In the genomic region with DNA sequence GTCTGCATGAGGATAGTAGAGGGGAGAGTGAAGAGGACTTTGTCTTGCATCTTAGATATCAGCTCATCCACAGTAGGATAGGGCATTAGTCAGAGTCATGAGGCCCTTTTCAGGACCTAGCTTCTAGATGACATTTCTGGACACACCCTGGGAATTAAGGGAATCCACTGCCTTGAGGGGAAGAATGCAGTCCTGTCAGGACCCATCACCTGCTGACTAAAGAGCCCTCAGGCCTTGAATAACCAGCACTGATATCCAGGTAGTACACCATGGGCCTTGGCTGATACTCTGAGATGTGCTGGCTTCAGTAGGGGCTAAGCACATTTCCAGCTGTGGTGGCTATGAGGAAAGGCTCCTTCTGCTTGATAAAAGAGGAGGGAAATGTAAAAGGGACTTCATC, we compare ENCODE assay signal across 26 cellular contexts.
DNase-seq lines count a peak whose midpoint lies in the region; ATAC-seq, FAIRE-seq and TF ChIP-seq lines count a peak whose summit lies in the region.
"Had no signal": no experiment of that assay in that cellular context is flagged by ENCODE, and none has a peak within 500 bp of the region (broad histone marks: within the 10 kb centered on the region; RNA-seq: fewer than 3 reads in every experiment).

No MANE protein-coding gene starts in this region.

- no peak overlapping the region for H2AFZ ChIP-seq in mammary epithelial cell (ENCODE audit: low read depth, low read length)

- no peaks in the 10 kb centered on the region for H4K20me1 ChIP-seq in mammary epithelial cell (ENCODE audit: insufficient read depth, low read length)
- H4K20me1 ChIP-seq: BLaER1 had no signal

- TF ChIP-seq CTCF in A549 (IDR thresholded peaks at IDR 0.05) (no peak), mammary epithelial cell (conservative IDR thresholded peaks at IDR 0.05 in 1 of 2, IDR thresholded peaks at IDR 0.05 in 1 of 2; ENCODE audit: extremely low read depth in 1 of 2, insufficient read depth in 1 of 2, low read depth in 1 of 2, low read length in 2 of 2) (no peak), epithelial cell of esophagus (IDR thresholded peaks at IDR 0.05; ENCODE audit: insufficient read depth, low read depth, low read length, missing control alignments) (no peak)

- no peak for TF ChIP-seq POLR2A in A549 (IDR thresholded peaks at IDR 0.05; ENCODE audit: low read length)

- DNase-seq in A549 (ENCODE audit: low read depth in 1 of 2, low spot score in 1 of 2) (no peak), mammary epithelial cell (peak; percentile 1), epithelial cell of esophagus (ENCODE audit: low read depth) (peak; percentile 21), foreskin melanocyte (no peak), NCI-H1436 (lab: John Stamatoyannopoulos, UW) (no peak)
- DNase-seq: 8988T; BE2C; C1 segment of cervical spinal cord; CD4-positive, alpha-beta memory T cell; CD4-positive, CD25-positive, alpha-beta regulatory T cell; CD8-positive, alpha-beta memory T cell; COR-L47; DMS 273 treated with DMSO at 0.1 percent for 48 hours; DMS153; DMS53; DMS79; DND-41; EL; GDM1 had no signal

- dilution Hi-C loops in mammary epithelial cell (cut with HindIII; ENCODE audit: low sequenced_read_pairs), result no loop called here

- H3K27ac ChIP-seq in A549 (no peak overlapping the region), mammary epithelial cell (ENCODE audit: insufficient read depth, low read depth, low read length) (no peak overlapping the region)
- H3K27ac ChIP-seq: BLaER1 had no signal

- no peaks in the 10 kb centered on the region for H3K4me1 ChIP-seq in A549
- no peaks in the 10 kb centered on the region for H3K4me1 ChIP-seq in mammary epithelial cell (ENCODE audit: insufficient read depth, low read length)
- H3K4me1 ChIP-seq: BE2C, BLaER1 had no signal

- POLR2A ChIA-PET in A549 (lab: Yijun Ruan, JAX), result no interaction called here

- BruUV-seq in mammary epithelial cell (replicated peaks; lab: Mats Ljungman, UMichigan), result no TSS peak

- ATAC-seq in A549, result no peak
- ATAC-seq in GM18870 (IDR thresholded peaks at IDR 0.05; ENCODE audit: unreplicated experiment), result no peak
- ATAC-seq: GM12878 had no signal

- H3K27me3 ChIP-seq in mammary epithelial cell (ENCODE audit: insufficient read depth, low read length), result no peaks in the 10 kb centered on the region
- H3K27me3 ChIP-seq: BE2C had no signal

- H3K9me3 ChIP-seq in A549 (no peaks in the 10 kb centered on the region), mammary epithelial cell (replicated peaks; ENCODE audit: insufficient read depth, low read length) (peaks cover 3% of the 10 kb centered on the region)
- H3K9me3 ChIP-seq: BE2C, BLaER1 had no signal

- TF ChIP-seq RAD21 in A549 (conservative IDR thresholded peaks at IDR 0.05 in 1 of 2, IDR thresholded peaks at IDR 0.05 in 1 of 2), result no peak

- no peaks in the 10 kb centered on the region for H3K79me2 ChIP-seq in mammary epithelial cell (ENCODE audit: insufficient read depth, low read length)

- intact Hi-C loops in mammary epithelial cell (cut with micrococcal nuclease), result no loop called here

- H3K4me3 ChIP-seq in A549 (no peak overlapping the region), mammary epithelial cell (replicated peaks in 1 of 3; ENCODE audit: insufficient read depth in 1 of 3, low read depth in 2 of 3, low read length in 3 of 3) (no peak overlapping the region), epithelial cell of esophagus (ENCODE audit: low read length) (no peak overlapping the region)
- H3K4me3 ChIP-seq: BLaER1, GM12878 had no signal

- CTCF ChIA-PET in A549 (lab: Yijun Ruan, JAX), result no interaction called here
- CTCF ChIA-PET in mammary epithelial cell (lab: Charles Lee; ENCODE audit: low non-redundant PET), result no interaction called here

- in situ Hi-C loops in mammary epithelial cell (cut with MboI; ENCODE audit: low sequenced_read_pairs in 2 of 2), result no loop called here

- TF ChIP-seq EP300 in A549 (IDR thresholded peaks at IDR 0.05), result no peak

- H3K9ac ChIP-seq in mammary epithelial cell (ENCODE audit: insufficient read depth, low read length), result no peak overlapping the region
- H3K9ac ChIP-seq: BLaER1 had no signal

- no peaks in the 10 kb centered on the region for H3K36me3 ChIP-seq in mammary epithelial cell (ENCODE audit: insufficient read depth, low read length)
- H3K36me3 ChIP-seq: BE2C, BLaER1 had no signal

- H3K4me2 ChIP-seq in A549 (no peak overlapping the region), mammary epithelial cell (ENCODE audit: insufficient read depth, low read depth, low read length) (no peak overlapping the region)
- H3K4me2 ChIP-seq: BLaER1 had no signal

- peak; percentile 32 for FAIRE-seq in A549 (lab: Jason Lieb, UNC)
- FAIRE-seq: A204.1, GM12878, GM12892, GM18507, GM19239 had no signal

TF ChIP-seq in A549, 52 proteins besides CTCF, POLR2A, EP300 and RAD21:
- no peak for TF ChIP-seq CHD4 (IDR thresholded peaks at IDR 0.05; ENCODE audit: borderline replicate concordance)
- TF ChIP-seq KDM5A (IDR thresholded peaks at IDR 0.05), result no peak
- no peak for TF ChIP-seq CBX8 (IDR thresholded peaks at IDR 0.05)
- TF ChIP-seq, protein P1, sequence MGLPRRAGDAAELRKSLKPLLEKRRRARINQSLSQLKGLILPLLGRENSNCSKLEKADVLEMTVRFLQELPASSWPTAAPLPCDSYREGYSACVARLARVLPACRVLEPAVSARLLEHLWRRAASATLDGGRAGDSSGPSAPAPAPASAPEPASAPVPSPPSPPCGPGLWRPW (IDR thresholded peaks at IDR 0.05), result no peak
- TF ChIP-seq CHD2 (IDR thresholded peaks at IDR 0.05; ENCODE audit: low read length, partially characterized antibody), result no peak
- TF ChIP-seq HOXA7 (CRISPR knock-in tag; IDR thresholded peaks at IDR 0.05), result no peak
- TF ChIP-seq BHLHE40 (IDR thresholded peaks at IDR 0.05; ENCODE audit: low read depth, low read length), result no peak
- no peak for TF ChIP-seq MYC (IDR thresholded peaks at IDR 0.05; ENCODE audit: borderline replicate concordance, low read length)
- TF ChIP-seq CBX2 (IDR thresholded peaks at IDR 0.05; ENCODE audit: borderline replicate concordance, low read depth), result no peak
- no peak for TF ChIP-seq ZNF302 (CRISPR knock-in tag; IDR thresholded peaks at IDR 0.05)
TF ChIP-seq in A549: peak in this region for 0.

Comparison
In these comparisons a context has a peak if more than half of its experiments do, and no peak if none do; other contexts are left out.
1. DNase-seq: peak in mammary epithelial cell (single experiment) and epithelial cell of esophagus (single experiment); none in A549 (0 of 2), foreskin melanocyte (single experiment) and NCI-H1436 (single experiment).